ENCODE assay signal across 8 cellular contexts in genomic region chr2:73112026-73112912, GRCh38. TPM values are rescaled to one million over a fixed set of nuclear protein-coding genes. Genes with fewer than 3 reads are reported as not detected.
DNase-seq lines count a peak whose midpoint lies in the region; ATAC-seq and TF ChIP-seq lines count a peak whose summit lies in the region.

No MANE protein-coding gene starts in this region.

- peak overlapping the region; percentile 96 for H3K4me2 ChIP-seq in GM23338

- DNase-seq in GM06990 (ENCODE audit: extremely low read depth, insufficient read length) (no peak), GM23338 (ENCODE audit: low spot score) (peak; percentile 69), NAMALWA (ENCODE audit: low spot score) (peak; percentile 7), left ventricle myocardium inferior (peak; percentile 28), NCI-H2107 (lab: John Stamatoyannopoulos, UW) (no peak), NCI-H2107 treated with DMSO at 0.1 percent for 48 hours (lab: John Stamatoyannopoulos, UW; ENCODE audit: unreplicated experiment) (no peak)

- no peaks in the 10 kb centered on the region for H3K9me3 ChIP-seq in left ventricle myocardium inferior (replicated peaks)

- peaks cover 20% of the 10 kb centered on the region for H4K20me1 ChIP-seq in GM23338 (replicated peaks; ENCODE audit: insufficient read depth)

- peak overlapping the region; percentile 46 for H3K9ac ChIP-seq in rectal smooth muscle tissue (ENCODE audit: low read length)

- peak overlapping the region; percentile 51 for H3K4me3 ChIP-seq in GM06990 (replicated peaks; ENCODE audit: low read depth, low read length)
- peak overlapping the region; percentile 82 for H3K4me3 ChIP-seq in GM23338
- peak overlapping the region; percentile 96 for H3K4me3 ChIP-seq in left ventricle myocardium inferior
- peak overlapping the region; percentile 62 for H3K4me3 ChIP-seq in rectal smooth muscle tissue (ENCODE audit: low read length)

- no peaks in the 10 kb centered on the region for H3K9me2 ChIP-seq in GM23338 (ENCODE audit: insufficient read depth)

- H3K27me3 Mint-ChIP-seq in GM23338 (ENCODE audit: insufficient read depth, low read depth, poor library complexity) = peaks cover 30% of the 10 kb centered on the region
- H3K27me3 Mint-ChIP-seq in activated naive CD8-positive, alpha-beta T cell = no peaks in the 10 kb centered on the region

- H3K36me3 ChIP-seq in GM06990 (ENCODE audit: control insufficient read depth, insufficient read depth, low read length) (no peaks in the 10 kb centered on the region), GM23338 (ENCODE audit: insufficient read depth) (no peaks in the 10 kb centered on the region; the same call in 1 of the 2 replicates), left ventricle myocardium inferior (no peaks in the 10 kb centered on the region), rectal smooth muscle tissue (ENCODE audit: control insufficient read depth, insufficient read depth, low read length) (no peaks in the 10 kb centered on the region)

- peak overlapping the region; percentile 90 for H2AFZ ChIP-seq in GM23338

- H3F3A ChIP-seq in GM23338 (replicated peaks; ENCODE audit: low read depth) = peaks cover 12% of the 10 kb centered on the region

- peaks cover 8% of the 10 kb centered on the region; the same call in 1 of the 3 replicates for H3K9me3 Mint-ChIP-seq in GM23338
- no peaks in the 10 kb centered on the region for H3K9me3 Mint-ChIP-seq in activated naive CD8-positive, alpha-beta T cell (ENCODE audit: low read depth)

- H3K27ac Mint-ChIP-seq in GM23338 = peak overlapping the region; percentile 47; the same call in 1 of the 2 replicates
- H3K27ac Mint-ChIP-seq in activated naive CD8-positive, alpha-beta T cell = no peak overlapping the region

- peaks cover 27% of the 10 kb centered on the region for H3K79me2 ChIP-seq in GM23338 (replicated peaks; ENCODE audit: insufficient read depth)

- H3K36me3 Mint-ChIP-seq in GM23338 (ENCODE audit: low read depth) = peaks cover 15% of the 10 kb centered on the region
- H3K36me3 Mint-ChIP-seq in activated naive CD8-positive, alpha-beta T cell = no peaks in the 10 kb centered on the region

- peak; percentile 50 for ATAC-seq in GM23338

- peak overlapping the region; percentile 92 for H3K4me3 Mint-ChIP-seq in GM23338
- H3K4me3 Mint-ChIP-seq in activated naive CD8-positive, alpha-beta T cell = peak overlapping the region; percentile 77

- peaks cover 3% of the 10 kb centered on the region for H3K27me3 ChIP-seq in GM06990 (replicated peaks; ENCODE audit: control insufficient read depth, insufficient read depth, low read length)
- peaks cover 34% of the 10 kb centered on the region for H3K27me3 ChIP-seq in GM23338 (ENCODE audit: insufficient read depth)
- no peaks in the 10 kb centered on the region for H3K27me3 ChIP-seq in left ventricle myocardium inferior (ENCODE audit: low read depth)
- no peaks in the 10 kb centered on the region for H3K27me3 ChIP-seq in rectal smooth muscle tissue (ENCODE audit: control insufficient read depth, insufficient read depth, low read length)

- peaks cover 28% of the 10 kb centered on the region for H3K4me1 Mint-ChIP-seq in GM23338
- peaks cover 17% of the 10 kb centered on the region for H3K4me1 Mint-ChIP-seq in activated naive CD8-positive, alpha-beta T cell (ENCODE audit: low read depth)

- H3K4me1 ChIP-seq in GM23338 (ENCODE audit: insufficient read depth) = peaks cover 23% of the 10 kb centered on the region
- peaks cover 54% of the 10 kb centered on the region for H3K4me1 ChIP-seq in left ventricle myocardium inferior
- H3K4me1 ChIP-seq in rectal smooth muscle tissue (ENCODE audit: control insufficient read depth, insufficient read depth, low read length) = peaks cover 12% of the 10 kb centered on the region

- TF ChIP-seq CTCF in GM06990 (IDR thresholded peaks at IDR 0.05; ENCODE audit: insufficient read depth, low read length, poor library complexity, severe bottlenecking) = no peak
- TF ChIP-seq CTCF in GM23338 (conservative IDR thresholded peaks at IDR 0.05; ENCODE audit: low read depth in 2 of 2) = no peak
- no peak for TF ChIP-seq CTCF in left ventricle myocardium inferior (IDR thresholded peaks at IDR 0.05; ENCODE audit: borderline replicate concordance)

- no peak overlapping the region for H3K27ac ChIP-seq in GM23338 (ENCODE audit: low read depth)
- H3K27ac ChIP-seq in left ventricle myocardium inferior (replicated peaks) = peak overlapping the region; percentile 83
- peak overlapping the region; percentile 81 for H3K27ac ChIP-seq in rectal smooth muscle tissue (ENCODE audit: low read depth, low read length)

- intact Hi-C loops in left ventricle myocardium inferior (cut with micrococcal nuclease) = no loop called here

TF ChIP-seq in GM23338, 12 proteins besides CTCF, POLR2A, EP300 and RAD21 (continues in another document):
- TF ChIP-seq NANOG (IDR thresholded peaks at IDR 0.05; ENCODE audit: borderline replicate concordance) (no peak), POLR2AphosphoS5 (IDR thresholded peaks at IDR 0.05; ENCODE audit: low read depth) (no peak), CREB1 (CRISPR knock-in tag; IDR thresholded peaks at IDR 0.05; ENCODE audit: low read depth) (no peak), EZH2phosphoT487 (IDR thresholded peaks at IDR 0.05; ENCODE audit: unreplicated experiment) (no peak), EZH2 (IDR thresholded peaks at IDR 0.05; ENCODE audit: low read depth, unreplicated experiment) (no peak), ZNF114 (CRISPR knock-in tag; IDR thresholded peaks at IDR 0.05) (no peak), ETS1 (IDR thresholded peaks at IDR 0.05) (no peak)
- TF ChIP-seq, protein P1, sequence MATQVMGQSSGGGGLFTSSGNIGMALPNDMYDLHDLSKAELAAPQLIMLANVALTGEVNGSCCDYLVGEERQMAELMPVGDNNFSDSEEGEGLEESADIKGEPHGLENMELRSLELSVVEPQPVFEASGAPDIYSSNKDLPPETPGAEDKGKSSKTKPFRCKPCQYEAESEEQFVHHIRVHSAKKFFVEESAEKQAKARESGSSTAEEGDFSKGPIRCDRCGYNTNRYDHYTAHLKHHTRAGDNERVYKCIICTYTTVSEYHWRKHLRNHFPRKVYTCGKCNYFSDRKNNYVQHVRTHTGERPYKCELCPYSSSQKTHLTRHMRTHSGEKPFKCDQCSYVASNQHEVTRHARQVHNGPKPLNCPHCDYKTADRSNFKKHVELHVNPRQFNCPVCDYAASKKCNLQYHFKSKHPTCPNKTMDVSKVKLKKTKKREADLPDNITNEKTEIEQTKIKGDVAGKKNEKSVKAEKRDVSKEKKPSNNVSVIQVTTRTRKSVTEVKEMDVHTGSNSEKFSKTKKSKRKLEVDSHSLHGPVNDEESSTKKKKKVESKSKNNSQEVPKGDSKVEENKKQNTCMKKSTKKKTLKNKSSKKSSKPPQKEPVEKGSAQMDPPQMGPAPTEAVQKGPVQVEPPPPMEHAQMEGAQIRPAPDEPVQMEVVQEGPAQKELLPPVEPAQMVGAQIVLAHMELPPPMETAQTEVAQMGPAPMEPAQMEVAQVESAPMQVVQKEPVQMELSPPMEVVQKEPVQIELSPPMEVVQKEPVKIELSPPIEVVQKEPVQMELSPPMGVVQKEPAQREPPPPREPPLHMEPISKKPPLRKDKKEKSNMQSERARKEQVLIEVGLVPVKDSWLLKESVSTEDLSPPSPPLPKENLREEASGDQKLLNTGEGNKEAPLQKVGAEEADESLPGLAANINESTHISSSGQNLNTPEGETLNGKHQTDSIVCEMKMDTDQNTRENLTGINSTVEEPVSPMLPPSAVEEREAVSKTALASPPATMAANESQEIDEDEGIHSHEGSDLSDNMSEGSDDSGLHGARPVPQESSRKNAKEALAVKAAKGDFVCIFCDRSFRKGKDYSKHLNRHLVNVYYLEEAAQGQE (IDR thresholded peaks at IDR 0.05; ENCODE audit: unreplicated experiment) = no peak

RNA-seq across cellular contexts. Expression of gene RAB11FIP5, which starts 0.5 kb away (rescaled TPM):
- 15.7 and 16.6 TPM in 2 replicates for total RNA-seq in GM23338 (2014; rRNA removed; shearing (Covaris generic))
- 4.3 and 4.4 TPM in 2 replicates for polyA plus RNA-seq in GM23338 (2016; fragmentation: Nextera tagmentation; extraction: Ambion mirVana)
- 21.8 TPM for total RNA-seq in left ventricle myocardium inferior

RNA-seq across cellular contexts. Expression of gene SFXN5, which starts 40.8 kb away (rescaled TPM):
- total RNA-seq in GM23338 (2014; rRNA removed; shearing (Covaris generic)) = 25.8 and 26.3 TPM in 2 replicates
- polyA plus RNA-seq in GM23338 (2016; fragmentation: Nextera tagmentation; extraction: Ambion mirVana) = 23.6 and 25.4 TPM in 2 replicates
- 9.9 TPM for total RNA-seq in left ventricle myocardium inferior

Comparison
In these comparisons a context has a peak if more than half of its experiments do, and no peak if none do; other contexts are left out.
1. DNase-seq: peak in GM23338 (single experiment), NAMALWA (single experiment) and left ventricle myocardium inferior (single experiment); none in GM06990 (single experiment), NCI-H2107 (single experiment) and NCI-H2107 treated with DMSO at 0.1 percent for 48 hours (single experiment).
2. Peak in every context shown above with its lines, with median percentiles within 50 percentile points of each other: H3K4me3 ChIP-seq.